13 cellular contexts compared by ENCODE assay signal in genomic region chr6:169803816-169804340, GRCh38. TPM values are rescaled to one million over a fixed set of nuclear protein-coding genes. Genes with fewer than 3 reads are reported as not detected.
A peak's percentile ranks its signal among the peaks of the same experiment; 100 is the strongest.
DNase-seq lines count a peak whose midpoint lies in the region; ATAC-seq lines count a peak whose summit lies in the region.
"Had no signal": no experiment of that assay in that cellular context is flagged by ENCODE, and none has a peak within 500 bp of the region (broad histone marks: within the 10 kb centered on the region; RNA-seq: fewer than 3 reads in every experiment).

No MANE protein-coding gene starts in this region.

- no peaks in the 10 kb centered on the region for H3K36me3 ChIP-seq in CD4-positive, alpha-beta memory T cell (ENCODE audit: insufficient read depth, low read length)

- peaks cover 45% of the 10 kb centered on the region for H3K4me1 ChIP-seq in CD4-positive, alpha-beta memory T cell (ENCODE audit: insufficient read depth, low read length)

- DNase-seq in CD4-positive, alpha-beta memory T cell, result no peak
- DNase-seq in mesenteric fat pad (ENCODE audit: low spot score) (peak; percentile 51), GOT3 (lab: John Stamatoyannopoulos, UW) (no peak), OCI-M2 (lab: John Stamatoyannopoulos, UW; ENCODE audit: unreplicated experiment) (no peak), substantia nigra (lab: John Stamatoyannopoulos, UW) (no peak)
- DNase-seq: mesenchymal stem cell, NCI-H2081 treated with DMSO at 0.1 percent for 48 hours, occipital lobe, SW 1271 had no signal

- no peaks in the 10 kb centered on the region for H3K9me3 ChIP-seq in CD4-positive, alpha-beta memory T cell (ENCODE audit: control insufficient read depth in 1 of 2, low read length in 2 of 2)

- ATAC-seq in GM18867 (IDR thresholded peaks at IDR 0.05; ENCODE audit: unreplicated experiment), result peak; percentile 21
- ATAC-seq in HG03565 (IDR thresholded peaks at IDR 0.05; ENCODE audit: unreplicated experiment), result peak; percentile 25
- no peak for ATAC-seq in HG03521 (IDR thresholded peaks at IDR 0.05; ENCODE audit: unreplicated experiment)

- peak overlapping the region in 2 of 7 donors; percentile 19 to 32 for H3K27ac Mint-ChIP-seq in CD4-positive, alpha-beta memory T cell

- POLR2A ChIA-PET in CD4-positive, alpha-beta memory T cell (lab: Charles Lee; ENCODE audit: partially characterized antibody), result interaction anchor here (0.7 kb wide), 1 partner anchor 52 kb away, joined by 3 read pairs; the partner anchor contains the start of genes DYNLT2 and ERMARD

- peaks cover 22 to 25% of the 10 kb centered on the region in 2 donors for H3K27me3 Mint-ChIP-seq in CD4-positive, alpha-beta memory T cell

- H3K4me1 Mint-ChIP-seq in CD4-positive, alpha-beta memory T cell, result peaks cover 46 to 54% (median 50%) of the 10 kb centered on the region in 4 donors

- peaks cover 0 to 4% (median 0%) of the 10 kb centered on the region in 8 donors for H3K9me3 Mint-ChIP-seq in CD4-positive, alpha-beta memory T cell

- CTCF ChIA-PET in CD4-positive, alpha-beta memory T cell (lab: Charles Lee; ENCODE audit: partially characterized antibody), result interaction anchor here (0.9 to 5.7 kb wide), 8 partner anchors 10 to 726 kb away, joined by 3 to 65 read pairs (median 3); no protein-coding TSS in a partner anchor

- peak overlapping the region; percentile 2 to 53 (median 27) for H3K4me3 Mint-ChIP-seq in CD4-positive, alpha-beta memory T cell

- H3K27ac ChIP-seq in CD4-positive, alpha-beta memory T cell (ENCODE audit: low read depth, low read length), result no peak overlapping the region
- no peak overlapping the region for H3K27ac ChIP-seq in substantia nigra (ENCODE audit: low read depth, low read length, poor library complexity, severe bottlenecking)
- H3K27ac ChIP-seq: epithelial cell of prostate had no signal

- intact Hi-C loops in CD4-positive, alpha-beta memory T cell (cut with micrococcal nuclease), result no loop called here

- no peaks in the 10 kb centered on the region for H3K27me3 ChIP-seq in CD4-positive, alpha-beta memory T cell (ENCODE audit: insufficient read depth, low read length)

- no peaks in the 10 kb centered on the region for H3K36me3 Mint-ChIP-seq in CD4-positive, alpha-beta memory T cell

- H3K4me3 ChIP-seq in CD4-positive, alpha-beta memory T cell (ENCODE audit: low read length in 2 of 2), result no peak overlapping the region

RNA-seq across cellular contexts. Expression of gene ERMARD, which starts 52.5 kb away (rescaled TPM):
- 10 to 100 TPM; 33.4 to 41.4 TPM for total RNA-seq in CD4-positive, alpha-beta memory T cell
- 10 to 100 TPM; 11.0 to 11.9 TPM for polyA plus RNA-seq in CD4-positive, alpha-beta memory T cell
- total RNA-seq in mesenteric fat pad, result 19.8 TPM

RNA-seq across cellular contexts. Expression of gene DYNLT2, which starts 52.5 kb away (rescaled TPM):
- total RNA-seq in CD4-positive, alpha-beta memory T cell, result 1 to 10 TPM; 4.6 to 6.9 TPM
- polyA plus RNA-seq in CD4-positive, alpha-beta memory T cell, result 1 to 10 TPM in 1 of 2 donors, under 1 TPM in 1; 0.56 to 1.5 TPM
- 0.71 TPM for total RNA-seq in mesenteric fat pad
